ENCODE assay signal across 27 cellular contexts in the genomic region with DNA sequence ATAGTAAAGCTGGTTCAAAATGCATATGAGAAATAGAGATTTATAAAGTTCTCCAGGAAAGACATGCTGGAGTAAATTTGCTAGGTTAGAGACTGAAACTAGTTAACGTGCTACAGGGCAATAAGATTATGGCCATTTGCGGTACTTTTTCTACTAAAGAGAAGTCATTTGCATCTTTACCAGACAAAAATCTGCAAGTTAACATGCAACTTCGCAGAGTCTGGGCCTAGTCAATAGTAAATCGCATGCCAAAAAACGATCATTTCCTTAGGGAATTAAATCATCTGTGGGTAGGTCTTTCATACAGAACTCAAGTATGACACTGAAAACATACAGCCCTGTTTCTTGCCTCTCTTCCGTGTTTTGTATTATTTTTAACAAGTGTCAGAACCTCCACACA. TPM values are rescaled to one million over a fixed set of nuclear protein-coding genes. Genes with fewer than 3 reads are reported as not detected.
DNase-seq lines count a peak whose midpoint lies in the region; ATAC-seq, FAIRE-seq and TF ChIP-seq lines count a peak whose summit lies in the region.
"Had no signal": no experiment of that assay in that cellular context is flagged by ENCODE, and none has a peak within 500 bp of the region (broad histone marks: within the 10 kb centered on the region; RNA-seq: fewer than 3 reads in every experiment).

No MANE protein-coding gene starts in this region.

- WGBS in GM12878 (ENCODE audit: insufficient coverage, insufficient replicate concordance, low lambda C conversion rate, missing lambda C conversion rate) = 25% methylated on average over 6 of the region's 6 CpGs
- 58 to 71% (median 64%) methylated on average over 6 of the region's 6 CpGs for WGBS in heart left ventricle, 4 donors

- H3K9me3 Mint-ChIP-seq in mesothelial cell of epicardium = no peaks in the 10 kb centered on the region
- H3K9me3 Mint-ChIP-seq in activated CD4-positive, alpha-beta T cell treated with anti-CD3 and anti-CD28 coated beads, Interleukin-2, amount 10 ng/mL, durations not matched to agents 7 days and 5 days = no peaks in the 10 kb centered on the region
- H3K9me3 Mint-ChIP-seq: CD14-positive monocyte; naive thymus-derived CD8-positive, alpha-beta T cell; T-cell had no signal

- intact Hi-C loops in GM12878 (cut with micrococcal nuclease; ENCODE audit: unreplicated experiment) = no loop called here
- intact Hi-C loops in heart left ventricle (cut with DNase I) = no loop called here

- H3K36me3 ChIP-seq in GM12878 (ENCODE audit: control insufficient read depth in 2 of 2, insufficient read depth in 2 of 2, low read length in 1 of 2) = no peaks in the 10 kb centered on the region
- H3K36me3 ChIP-seq in heart left ventricle = no peaks in the 10 kb centered on the region
- H3K36me3 ChIP-seq: left ventricle myocardium inferior had no signal

- RAD21 ChIA-PET in GM12878 (lab: Charles Lee; ENCODE audit: unreplicated experiment) = interaction anchor here (1.6 kb wide), 1 partner anchor 33 kb away, joined by 3 read pairs; the partner anchor contains the start of gene REST

- TF ChIP-seq RAD21 in GM12878 (IDR thresholded peaks at IDR 0.05; ENCODE audit: insufficient read depth, low read depth, low read length) = no peak

- H3K36me3 Mint-ChIP-seq in mesothelial cell of epicardium = no peaks in the 10 kb centered on the region
- H3K36me3 Mint-ChIP-seq in activated CD4-positive, alpha-beta T cell treated with anti-CD3 and anti-CD28 coated beads, Interleukin-2, amount 10 ng/mL, durations not matched to agents 7 days and 5 days (ENCODE audit: low read depth) = no peaks in the 10 kb centered on the region
- H3K36me3 Mint-ChIP-seq: CD14-positive monocyte; naive thymus-derived CD8-positive, alpha-beta T cell; T-cell had no signal

- H3K4me3 Mint-ChIP-seq in mesothelial cell of epicardium = no peak overlapping the region
- H3K4me3 Mint-ChIP-seq in activated CD4-positive, alpha-beta T cell treated with anti-CD3 and anti-CD28 coated beads, Interleukin-2, amount 10 ng/mL, durations not matched to agents 7 days and 5 days = no peak overlapping the region
- H3K4me3 Mint-ChIP-seq: activated CD8-positive, alpha-beta T cell treated with anti-CD3 and anti-CD28 coated beads, Interleukin-2, amount 10 ng/mL, durations not matched to agents 7 days and 5 days; CD14-positive monocyte; naive thymus-derived CD8-positive, alpha-beta T cell; T-cell had no signal

- no peaks in the 10 kb centered on the region for H3K27me3 Mint-ChIP-seq in mesothelial cell of epicardium (ENCODE audit: low read depth)
- peaks cover 4% of the 10 kb centered on the region for H3K27me3 Mint-ChIP-seq in activated CD4-positive, alpha-beta T cell treated with anti-CD3 and anti-CD28 coated beads, Interleukin-2, amount 10 ng/mL, durations not matched to agents 7 days and 5 days
- H3K27me3 Mint-ChIP-seq: T-cell had no signal

- no peaks in the 10 kb centered on the region for H4K20me1 ChIP-seq in GM12878 (ENCODE audit: control insufficient read depth, insufficient read depth)

- H3K4me1 Mint-ChIP-seq in mesothelial cell of epicardium = peaks cover 17% of the 10 kb centered on the region
- peaks cover 8% of the 10 kb centered on the region for H3K4me1 Mint-ChIP-seq in activated CD4-positive, alpha-beta T cell treated with anti-CD3 and anti-CD28 coated beads, Interleukin-2, amount 10 ng/mL, durations not matched to agents 7 days and 5 days

- no peak overlapping the region for H3K4me3 ChIP-seq in GM12878
- no peak overlapping the region for H3K4me3 ChIP-seq in heart left ventricle
- H3K4me3 ChIP-seq: body of pancreas, hepatocyte, left ventricle myocardium inferior had no signal

- H3K27me3 ChIP-seq in GM12878 (replicated peaks in 1 of 2; ENCODE audit: control insufficient read depth in 2 of 2, insufficient read depth in 2 of 2, low read length in 1 of 2) (no peaks in the 10 kb centered on the region), heart left ventricle (no peaks in the 10 kb centered on the region)
- H3K27me3 ChIP-seq: body of pancreas, hepatocyte had no signal

- TF ChIP-seq EP300 in GM12878 (IDR thresholded peaks at IDR 0.05; ENCODE audit: borderline replicate concordance in 1 of 2, control insufficient read depth in 1 of 2, low read depth in 2 of 2, low read length in 2 of 2) = peak in 1 of 2 experiments; percentile 28; a peak in 2 of 4 replicates

- CTCF ChIA-PET in GM12878 (lab: Yijun Ruan, JAX) = no interaction called here
- CTCF ChIA-PET in activated CD4-positive, alpha-beta T cell treated with anti-CD3 and anti-CD28 coated beads, Interleukin-2, amount 10 ng/mL, durations not matched to agents 7 days and 5 days (lab: Charles Lee) = no interaction called here

- no peak overlapping the region for H3K4me2 ChIP-seq in GM12878 (ENCODE audit: control insufficient read depth, insufficient read depth)
- H3K4me2 ChIP-seq: hepatocyte had no signal

- no peak for DNase-seq in GM12891 (ENCODE audit: insufficient read length, low spot score)
- DNase-seq in GM12878 (ENCODE audit: low read depth, low spot score) = no peak
- DNase-seq in mesothelial cell of epicardium (ENCODE audit: low spot score in 2 of 2, unreplicated experiment in 2 of 2) = no peak
- DNase-seq in heart left ventricle = no peak
- no peak for DNase-seq in activated CD4-positive, alpha-beta T cell treated with anti-CD3 and anti-CD28 coated beads, Interleukin-2, amount 10 ng/mL, durations not matched to agents 7 days and 5 days
- DNase-seq in NCI-H1417 (lab: John Stamatoyannopoulos, UW) = no peak
- DNase-seq: ACHN; activated CD4-positive, alpha-beta T cell treated with anti-CD3 and anti-CD28 coated beads for 1 hour; activated CD8-positive, alpha-beta T cell treated with anti-CD3 and anti-CD28 coated beads, Interleukin-2, amount 10 ng/mL, durations not matched to agents 7 days and 5 days; body of pancreas; cerebellar nuclear complex; foreskin melanocyte; left ventricle myocardium inferior; naive thymus-derived CD8-positive, alpha-beta T cell; NCI-H1092 treated with DMSO at 0.1 percent for 48 hours; NCI-H2029; NCI-H226; stimulated activated CD4-positive, alpha-beta T cell treated with anti-CD3 and anti-CD28 coated beads, Interleukin-1b, Interleukin-23, amount 100 ng/mL, for 48 hours; T-cell had no signal

- H3K9me3 ChIP-seq in GM12878 (replicated peaks; ENCODE audit: control insufficient read depth, insufficient read depth, low read length) = no peaks in the 10 kb centered on the region
- H3K9me3 ChIP-seq in heart left ventricle = no peaks in the 10 kb centered on the region
- H3K9me3 ChIP-seq: body of pancreas, left ventricle myocardium inferior had no signal

- peak overlapping the region; percentile 31 for H3K27ac Mint-ChIP-seq in mesothelial cell of epicardium
- H3K27ac Mint-ChIP-seq in activated CD4-positive, alpha-beta T cell treated with anti-CD3 and anti-CD28 coated beads, Interleukin-2, amount 10 ng/mL, durations not matched to agents 7 days and 5 days = no peak overlapping the region
- H3K27ac Mint-ChIP-seq: activated CD8-positive, alpha-beta T cell treated with anti-CD3 and anti-CD28 coated beads, Interleukin-2, amount 10 ng/mL, durations not matched to agents 7 days and 5 days; CD14-positive monocyte; naive thymus-derived CD8-positive, alpha-beta T cell; T-cell had no signal

- peak; percentile 38 for ATAC-seq in HG03565 (IDR thresholded peaks at IDR 0.05; ENCODE audit: unreplicated experiment)
- ATAC-seq in GM12878 = peak; percentile 42
- ATAC-seq in GM19452 (IDR thresholded peaks at IDR 0.05; ENCODE audit: unreplicated experiment) = no peak
- ATAC-seq in heart left ventricle = no peak
- ATAC-seq: activated CD8-positive, alpha-beta T cell treated with anti-CD3 and anti-CD28 coated beads, Interleukin-2, amount 10 ng/mL, durations not matched to agents 7 days and 5 days; body of pancreas; naive thymus-derived CD8-positive, alpha-beta T cell; T-cell had no signal

- no peaks in the 10 kb centered on the region; the same call in 1 of the 2 replicates for H3K4me1 ChIP-seq in GM12878 (ENCODE audit: control insufficient read depth, insufficient read depth, low read length)
- H3K4me1 ChIP-seq in heart left ventricle = peaks cover 0 to 16% (median 4%) of the 10 kb centered on the region in 12 donors
- H3K4me1 ChIP-seq: body of pancreas had no signal

- TF ChIP-seq POLR2A in GM12891 (IDR thresholded peaks at IDR 0.05; ENCODE audit: low read depth, low read length) (no peak), GM12878 (IDR thresholded peaks at IDR 0.05; ENCODE audit: low read depth, low read length) (no peak), heart left ventricle (IDR thresholded peaks at IDR 0.05) (no peak)

- POLR2A ChIA-PET in GM12878 (lab: Charles Lee) = no interaction called here
- POLR2A ChIA-PET in activated CD4-positive, alpha-beta T cell treated with anti-CD3 and anti-CD28 coated beads, Interleukin-2, amount 10 ng/mL, durations not matched to agents 7 days and 5 days (lab: Charles Lee) = no interaction called here

- no peak overlapping the region for H3K9ac ChIP-seq in GM12878 (ENCODE audit: control insufficient read depth, insufficient read depth, low read length)

- no peak overlapping the region for H2AFZ ChIP-seq in GM12878 (ENCODE audit: control insufficient read depth, low read depth, low read length)
- H2AFZ ChIP-seq: hepatocyte had no signal

- in situ Hi-C loops in GM12878 (cut with MboI) = no loop called here

- SMC1A ChIA-PET in GM12878 (lab: Charles Lee; ENCODE audit: uncharacterized antibody, unreplicated experiment) = no interaction called here

- H3K27ac ChIP-seq in GM12878 (ENCODE audit: control insufficient read depth, insufficient read depth) (no peak overlapping the region), heart left ventricle (no peak overlapping the region)
- H3K27ac ChIP-seq: body of pancreas, epithelial cell of prostate, hepatocyte, left ventricle myocardium inferior had no signal

- TF ChIP-seq CTCF in GM12878 (IDR thresholded peaks at IDR 0.05 in 2 of 3, conservative IDR thresholded peaks at IDR 0.05 in 1 of 3; ENCODE audit: control insufficient read depth in 2 of 3, extremely low read depth in 1 of 3, insufficient read depth in 1 of 3, low read depth in 3 of 3, low read length in 3 of 3) = no peak
- TF ChIP-seq CTCF in mesothelial cell of epicardium (IDR thresholded peaks at IDR 0.05; ENCODE audit: unreplicated experiment) = no peak
- TF ChIP-seq CTCF in heart left ventricle (IDR thresholded peaks at IDR 0.05) = no peak

- FAIRE-seq in GM12891 (lab: Jason Lieb, UNC) (peak; percentile 20), GM12878 (lab: Jason Lieb, UNC) (peak; percentile 38)
- FAIRE-seq: small intestine had no signal

- no peaks in the 10 kb centered on the region for H3K79me2 ChIP-seq in GM12878 (ENCODE audit: control insufficient read depth, insufficient read depth, low read length)
- H3K79me2 ChIP-seq: hepatocyte had no signal

- BruUV-seq in GM12878 (replicated peaks; lab: Mats Ljungman, UMichigan) = no TSS peak

RNA-seq across cellular contexts. Expression of gene REST, which starts 32.8 kb away (rescaled TPM):
- 5.3 TPM for polyA plus RNA-seq in GM12891 (2012; ENCODE audit: low read depth, missing spikeins)
- 53.9 and 60.0 TPM in 2 replicates for total RNA-seq in GM12878 (2013; cell fraction: nucleolus; rRNA removed)
- 23.9 and 24.7 TPM in 2 replicates for total RNA-seq in GM12878 (2014; rRNA removed)
- total RNA-seq in GM12878 (2014; rRNA removed; fragmentation: Illumina TruSeq; extraction: Trizol) = 23.3 and 23.8 TPM in 2 replicates
- 29.5 and 33.5 TPM in 2 replicates for total RNA-seq in GM12878 (2021)
- 4.1 TPM for polyA plus RNA-seq in GM12878 (2011; ENCODE audit: low read depth)
- polyA plus RNA-seq in GM12878 (2011; rRNA removed) = 17.6 and 24.4 TPM in 2 replicates
- 7.8 and 8.1 TPM in 2 replicates for polyA plus RNA-seq in GM12878 (2011; cell fraction: cytosol; rRNA removed)
- polyA plus RNA-seq in GM12878 (2011; cell fraction: nucleus; rRNA removed) = 9.6 and 10.3 TPM in 2 replicates
- polyA plus RNA-seq in GM12878 (2012) = 7.9 and 8.6 TPM in 2 replicates
- 12.7 and 16.3 TPM in 2 replicates for polyA plus RNA-seq in GM12878 (2014; fragmentation: Illumina TruSeq; extraction: Trizol)
- 1 to 10 TPM; 3.7 to 8.5 TPM for polyA plus RNA-seq in GM12878 (2014; fragmentation: Nextera tagmentation; extraction: Ambion mirVana)
- polyA plus RNA-seq in GM12878 (2014; rRNA removed) = 10.9 and 11.7 TPM in 2 replicates
- polyA plus RNA-seq in GM12878 (2016; fragmentation: Nextera tagmentation; extraction: Ambion mirVana) = 10 to 100 TPM; 33.6 to 36.3 TPM
- 28.3 and 58.6 TPM in 2 replicates for polyA minus RNA-seq in GM12878 (2011; rRNA and poly(A)+ RNA removed)
- 13.8 and 20.7 TPM in 2 replicates for polyA minus RNA-seq in GM12878 (2011; cell fraction: cytosol; rRNA and poly(A)+ RNA removed)
- polyA minus RNA-seq in GM12878 (2011; cell fraction: nucleus; rRNA and poly(A)+ RNA removed) = 17.0 and 24.7 TPM in 2 replicates
- 81.9 to 88.3 TPM (median 86.8 TPM) in 3 replicates for total RNA-seq in mesothelial cell of epicardium
- 10 to 100 TPM; 20.5 to 41.6 (median 29.6) TPM for total RNA-seq in heart left ventricle
- polyA plus RNA-seq in heart left ventricle = 1 to 10 TPM; 4.4 to 7.3 TPM
- total RNA-seq in activated CD4-positive, alpha-beta T cell treated with anti-CD3 and anti-CD28 coated beads, Interleukin-2, amount 10 ng/mL, durations not matched to agents 7 days and 5 days = 10 to 100 TPM; 54.1 to 54.7 TPM

RNA-seq across cellular contexts. Expression of gene SPINK2, which starts 53.4 kb away (rescaled TPM):
- 1.1 TPM for polyA plus RNA-seq in GM12891 (2012; ENCODE audit: low read depth, missing spikeins)
- total RNA-seq in GM12878 (2013; cell fraction: nucleolus; rRNA removed) = not detected in 2 replicates
- 0.27 and 0.40 TPM in 2 replicates for total RNA-seq in GM12878 (2014; rRNA removed)
- total RNA-seq in GM12878 (2014; rRNA removed; fragmentation: Illumina TruSeq; extraction: Trizol) = 0.27 and 0.60 TPM in 2 replicates
- not detected in 2 replicates for total RNA-seq in GM12878 (2021)
- polyA plus RNA-seq in GM12878 (2011; ENCODE audit: low read depth) = not detected
- polyA plus RNA-seq in GM12878 (2011; rRNA removed) = 0.61 and 0.73 TPM in 2 replicates
- 0.81 and 1.3 TPM in 2 replicates for polyA plus RNA-seq in GM12878 (2011; cell fraction: cytosol; rRNA removed)
- 0.39 TPM in 1 of 2 replicates, not detected in the other for polyA plus RNA-seq in GM12878 (2011; cell fraction: nucleus; rRNA removed)
- polyA plus RNA-seq in GM12878 (2012) = 0.58 and 0.86 TPM in 2 replicates
- 0.13 and 2.4 TPM in 2 replicates for polyA plus RNA-seq in GM12878 (2014; fragmentation: Illumina TruSeq; extraction: Trizol)
- polyA plus RNA-seq in GM12878 (2014; fragmentation: Nextera tagmentation; extraction: Ambion mirVana) = 1 to 10 TPM in 1 of 2 experiments, under 1 TPM in 1; 0.61 to 1.0 TPM
- polyA plus RNA-seq in GM12878 (2014; rRNA removed) = 0.30 and 0.49 TPM in 2 replicates
- under 1 TPM; 0.66 to 0.88 TPM for polyA plus RNA-seq in GM12878 (2016; fragmentation: Nextera tagmentation; extraction: Ambion mirVana)
- not detected in 2 replicates for polyA minus RNA-seq in GM12878 (2011; rRNA and poly(A)+ RNA removed)
- polyA minus RNA-seq in GM12878 (2011; cell fraction: cytosol; rRNA and poly(A)+ RNA removed) = not detected in 2 replicates
- not detected in 2 replicates for polyA minus RNA-seq in GM12878 (2011; cell fraction: nucleus; rRNA and poly(A)+ RNA removed)
- total RNA-seq in mesothelial cell of epicardium = not detected in 3 replicates
- total RNA-seq in heart left ventricle = not detected
- polyA plus RNA-seq in heart left ventricle = not detected
- total RNA-seq in activated CD4-positive, alpha-beta T cell treated with anti-CD3 and anti-CD28 coated beads, Interleukin-2, amount 10 ng/mL, durations not matched to agents 7 days and 5 days = 1 to 10 TPM; 5.0 to 7.9 TPM
- total RNA-seq: body of pancreas, hepatocyte, osteoblast, ureter had no signal
- polyA plus RNA-seq: CD14-positive monocyte had no signal

Comparison
In these comparisons a context has a peak if more than half of its experiments do, and no peak if none do; other contexts are left out.
1. ATAC-seq: peak in HG03565 (single experiment) and GM12878 (single experiment); none in GM19452 (single experiment) and heart left ventricle (0 of 4).